In genomic region chr4:4810778-4811177, GRCh38 we compare ENCODE assay signal across 22 cellular contexts. TPM values are rescaled to one million over a fixed set of nuclear protein-coding genes. Genes with fewer than 3 reads are reported as not detected.
DNase-seq lines count a peak whose midpoint lies in the region; ATAC-seq and TF ChIP-seq lines count a peak whose summit lies in the region.
"Had no signal": no experiment of that assay in that cellular context is flagged by ENCODE, and none has a peak within 500 bp of the region (broad histone marks: within the 10 kb centered on the region; RNA-seq: fewer than 3 reads in every experiment).

No MANE protein-coding gene starts in this region.

- no peaks in the 10 kb centered on the region for H4K20me1 ChIP-seq in BLaER1 treated with 17β-estradiol and CSF1 and Interleukin-3, amounts not matched to agents 10 nM and 100 nM

- H3K4me3 Mint-ChIP-seq in WTC11 (no peak overlapping the region), endodermal cell (no peak overlapping the region)
- no peak overlapping the region for H3K4me3 Mint-ChIP-seq in naive thymus-derived CD8-positive, alpha-beta T cell
- H3K4me3 Mint-ChIP-seq: CD14-positive monocyte; CD4-positive, alpha-beta memory T cell; CD4-positive, CD25-positive, alpha-beta regulatory T cell; CD8-positive, alpha-beta memory T cell had no signal

- H3K27ac ChIP-seq in BLaER1 treated with 17β-estradiol and CSF1 and Interleukin-3, amounts not matched to agents 10 nM and 100 nM = no peak overlapping the region
- no peak overlapping the region for H3K27ac ChIP-seq in endodermal cell (ENCODE audit: low read depth, low read length)

- H3K9ac ChIP-seq in BLaER1 treated with 17β-estradiol and CSF1 and Interleukin-3, amounts not matched to agents 10 nM and 100 nM = no peak overlapping the region
- H3K9ac ChIP-seq in endodermal cell (ENCODE audit: extremely low read depth, low read length, poor library complexity, severe bottlenecking) = no peak overlapping the region

- H3K4me1 Mint-ChIP-seq in WTC11 (peaks cover 4% of the 10 kb centered on the region), endodermal cell (peaks cover 9% of the 10 kb centered on the region)
- peaks cover 0 to 4% (median 1%) of the 10 kb centered on the region in 4 donors for H3K4me1 Mint-ChIP-seq in naive thymus-derived CD8-positive, alpha-beta T cell
- H3K4me1 Mint-ChIP-seq: CD14-positive monocyte; CD4-positive, alpha-beta memory T cell; CD4-positive, CD25-positive, alpha-beta regulatory T cell; CD8-positive, alpha-beta memory T cell had no signal

- H3K36me3 Mint-ChIP-seq in WTC11 (no peaks in the 10 kb centered on the region), endodermal cell (ENCODE audit: low read depth) (no peaks in the 10 kb centered on the region)
- peaks cover 4 to 28% (median 6%) of the 10 kb centered on the region in 3 donors for H3K36me3 Mint-ChIP-seq in naive thymus-derived CD8-positive, alpha-beta T cell
- H3K36me3 Mint-ChIP-seq: CD14-positive monocyte; CD4-positive, CD25-positive, alpha-beta regulatory T cell had no signal

- CTCF ChIA-PET in WTC11 (lab: Charles Lee) = interaction anchor here (0.9 kb wide), 1 partner anchor 133 kb away, joined by 3 read pairs; no protein-coding TSS in a partner anchor

- no peak; the same call in 1 of the 2 replicates for ATAC-seq in WTC11
- ATAC-seq in GM21423 (IDR thresholded peaks at IDR 0.05; ENCODE audit: unreplicated experiment) = no peak
- no peak for ATAC-seq in HG03175 (IDR thresholded peaks at IDR 0.05; ENCODE audit: unreplicated experiment)
- no peak for ATAC-seq in naive thymus-derived CD8-positive, alpha-beta T cell
- ATAC-seq: GM12878 had no signal

- H3K4me1 ChIP-seq in BLaER1 treated with 17β-estradiol and CSF1 and Interleukin-3, amounts not matched to agents 10 nM and 100 nM = peaks cover 11 to 64% (median 51%) of the 10 kb centered on the region in 10 experiments; a peak in 18 of 20 replicates
- no peaks in the 10 kb centered on the region for H3K4me1 ChIP-seq in endodermal cell (ENCODE audit: control insufficient read depth, insufficient read depth, low read length)
- H3K4me1 ChIP-seq: BE2C had no signal

- DNase-seq in WTC11 (ENCODE audit: low spot score) (no peak), endodermal cell (peak; percentile 55)
- DNase-seq in naive thymus-derived CD8-positive, alpha-beta T cell = no peak
- DNase-seq: 8988T; ACHN; BE2C; CD4-positive, alpha-beta memory T cell; CD4-positive, CD25-positive, alpha-beta regulatory T cell; CD8-positive, alpha-beta memory T cell; COR-L47; DMS 273 treated with DMSO at 0.1 percent for 48 hours; DMS153; DMS53; DMS79; DND-41; EL; GDM1 had no signal

- no peak overlapping the region for H3K27ac Mint-ChIP-seq in WTC11
- H3K27ac Mint-ChIP-seq in endodermal cell = no peak overlapping the region
- no peak overlapping the region for H3K27ac Mint-ChIP-seq in naive thymus-derived CD8-positive, alpha-beta T cell
- H3K27ac Mint-ChIP-seq: CD14-positive monocyte; CD4-positive, alpha-beta memory T cell; CD4-positive, CD25-positive, alpha-beta regulatory T cell; CD8-positive, alpha-beta memory T cell had no signal

- H3K27me3 Mint-ChIP-seq in WTC11 (ENCODE audit: low read depth) (peaks cover 54% of the 10 kb centered on the region), endodermal cell (ENCODE audit: insufficient read depth) (peaks cover 53% of the 10 kb centered on the region)
- H3K27me3 Mint-ChIP-seq in naive thymus-derived CD8-positive, alpha-beta T cell = peaks cover 5 to 21% (median 15%) of the 10 kb centered on the region in 5 donors

- peaks cover 4% of the 10 kb centered on the region; the same call in 1 of the 2 replicates for H3K9me3 Mint-ChIP-seq in WTC11
- H3K9me3 Mint-ChIP-seq in endodermal cell = no peaks in the 10 kb centered on the region
- peaks cover 0 to 71% (median 33%) of the 10 kb centered on the region in 9 donors for H3K9me3 Mint-ChIP-seq in naive thymus-derived CD8-positive, alpha-beta T cell

- peaks cover 45 to 70% (median 61%) of the 10 kb centered on the region in 11 experiments for H3K9me3 ChIP-seq in BLaER1 treated with 17β-estradiol and CSF1 and Interleukin-3, amounts not matched to agents 10 nM and 100 nM (replicated peaks in 1 of 11)
- peaks cover 11% of the 10 kb centered on the region for H3K9me3 ChIP-seq in endodermal cell (ENCODE audit: control insufficient read depth, low read length)
- H3K9me3 ChIP-seq: BE2C had no signal

- TF ChIP-seq CTCF in WTC11 (IDR thresholded peaks at IDR 0.05) = no peak
- TF ChIP-seq CTCF in endodermal cell (conservative IDR thresholded peaks at IDR 0.05) = no peak

- H3K4me2 ChIP-seq in BLaER1 treated with 17β-estradiol and CSF1 and Interleukin-3, amounts not matched to agents 10 nM and 100 nM = peak overlapping the region in 8 of 11 experiments; percentile 12 to 82 (median 52); a peak in 14 of 22 replicates

- H3K4me3 ChIP-seq in BLaER1 treated with 17β-estradiol and CSF1 and Interleukin-3, amounts not matched to agents 10 nM and 100 nM = no peak overlapping the region
- H3K4me3 ChIP-seq in endodermal cell (ENCODE audit: low read length) = no peak overlapping the region
- H3K4me3 ChIP-seq: GM12878 had no signal

- peaks cover 0 to 16% (median 0%) of the 10 kb centered on the region in 11 experiments; a peak in 2 of 22 replicates for H3K36me3 ChIP-seq in BLaER1 treated with 17β-estradiol and CSF1 and Interleukin-3, amounts not matched to agents 10 nM and 100 nM
- H3K36me3 ChIP-seq in endodermal cell (ENCODE audit: control insufficient read depth, insufficient read depth, low read length) = no peaks in the 10 kb centered on the region
- H3K36me3 ChIP-seq: BE2C had no signal

- no peaks in the 10 kb centered on the region for H3K27me3 ChIP-seq in BLaER1 treated with 17β-estradiol and CSF1 and Interleukin-3, amounts not matched to agents 10 nM and 100 nM
- peaks cover 14% of the 10 kb centered on the region for H3K27me3 ChIP-seq in endodermal cell (ENCODE audit: control insufficient read depth, insufficient read depth, low read length, poor library complexity, severe bottlenecking)
- H3K27me3 ChIP-seq: BE2C had no signal

- POLR2A ChIA-PET in WTC11 (lab: Charles Lee) = no interaction called here
- POLR2A ChIA-PET in naive thymus-derived CD8-positive, alpha-beta T cell (lab: Charles Lee) = no interaction called here

TF ChIP-seq in WTC11, 78 proteins besides CTCF, POLR2A, EP300 and RAD21:
- TF ChIP-seq E2F5 (CRISPR knock-in tag; IDR thresholded peaks at IDR 0.05) = no peak
- TF ChIP-seq PRDM15 (CRISPR knock-in tag; IDR thresholded peaks at IDR 0.05) = no peak
- TF ChIP-seq ZNF423 (CRISPR knock-in tag; IDR thresholded peaks at IDR 0.05) = peak; percentile 81
- TF ChIP-seq EMX1 (CRISPR knock-in tag; IDR thresholded peaks at IDR 0.05) = no peak
- TF ChIP-seq HMGXB4 (CRISPR knock-in tag; IDR thresholded peaks at IDR 0.05) = no peak

RNA-seq across cellular contexts. Expression of gene MSX1, which starts 48.7 kb away (rescaled TPM):
- total RNA-seq in WTC11 (2021) = 0.28 to 0.62 TPM (median 0.41 TPM) in 3 replicates
- total RNA-seq in endodermal cell = 1 to 10 TPM in 1 of 2 donors, under 1 TPM in 1; 0.46 to 1.3 TPM
- 60.2 TPM for polyA plus RNA-seq in endodermal cell (2013, experiment 1 of 2)
- polyA plus RNA-seq in endodermal cell (2013, experiment 2 of 2) = 43.4 TPM
- not detected for total RNA-seq in naive thymus-derived CD8-positive, alpha-beta T cell
- not detected for polyA plus RNA-seq in naive thymus-derived CD8-positive, alpha-beta T cell
- total RNA-seq: CD4-positive, alpha-beta memory T cell had no signal
- polyA plus RNA-seq: CD14-positive monocyte; CD4-positive, alpha-beta memory T cell; CD8-positive, alpha-beta memory T cell had no signal
